In genomic region chr2:219530048-219530963, GRCh38 we compare ENCODE assay signal across 8 cellular contexts. TPM values are rescaled to one million over a fixed set of nuclear protein-coding genes. Genes with fewer than 3 reads are reported as not detected.
DNase-seq lines count a peak whose midpoint lies in the region; ATAC-seq and TF ChIP-seq lines count a peak whose summit lies in the region.

No MANE protein-coding gene starts in this region.

- peaks cover 27% of the 10 kb centered on the region for H3K4me1 ChIP-seq in HUES6 (ENCODE audit: control insufficient read depth, insufficient read depth, low read length)
- H3K4me1 ChIP-seq in naive thymus-derived CD4-positive, alpha-beta T cell (ENCODE audit: control insufficient read depth in 2 of 2, insufficient read depth in 2 of 2, low read length in 2 of 2) = peaks cover 0 to 8% of the 10 kb centered on the region in 2 donors

- H3K4me3 Mint-ChIP-seq in naive thymus-derived CD4-positive, alpha-beta T cell = no peak overlapping the region

- CTCF ChIA-PET in naive thymus-derived CD4-positive, alpha-beta T cell (lab: Charles Lee) = interaction anchor here (0.9 to 5.0 kb wide), 19 partner anchors 8 to 194 kb away, joined by 3 to 67 read pairs (median 7); partner anchors contain the start of gene GMPPA

- POLR2A ChIA-PET in naive thymus-derived CD4-positive, alpha-beta T cell (lab: Charles Lee) = interaction anchor here (1.2 to 1.4 kb wide), 2 partner anchors 35 to 128 kb away, joined by 5 to 8 read pairs; a partner anchor contains a TSS

- H3K27ac ChIP-seq in HUES6 (ENCODE audit: low read depth, low read length) = no peak overlapping the region
- no peak overlapping the region for H3K27ac ChIP-seq in naive thymus-derived CD4-positive, alpha-beta T cell (ENCODE audit: low read depth, low read length)

- no peak overlapping the region for H3K9ac ChIP-seq in HUES6 (ENCODE audit: low read length)

- H3K4me1 Mint-ChIP-seq in naive thymus-derived CD4-positive, alpha-beta T cell = peaks cover 0 to 7% (median 0%) of the 10 kb centered on the region in 7 donors

- intact Hi-C loops in naive thymus-derived CD4-positive, alpha-beta T cell (cut with micrococcal nuclease) = loop anchor here (1.0 to 2.0 kb wide), 8 partner anchors 21 to 370 kb away; partner anchors contain the start of gene NHEJ1 (in 1 of the 2)

- H3K4me3 ChIP-seq in HUES6 (ENCODE audit: low read depth, low read length) = peak overlapping the region; percentile 52
- H3K4me3 ChIP-seq in naive thymus-derived CD4-positive, alpha-beta T cell (ENCODE audit: low read length) = no peak overlapping the region

- H3K27me3 Mint-ChIP-seq in naive thymus-derived CD4-positive, alpha-beta T cell = peaks cover 53 to 65% (median 57%) of the 10 kb centered on the region in 5 donors

- H3K27me3 ChIP-seq in HUES6 (ENCODE audit: control insufficient read depth, insufficient read depth, low read length) = peaks cover 52% of the 10 kb centered on the region
- peaks cover 3 to 20% of the 10 kb centered on the region in 2 donors for H3K27me3 ChIP-seq in naive thymus-derived CD4-positive, alpha-beta T cell (ENCODE audit: control insufficient read depth in 2 of 2, insufficient read depth in 2 of 2, low read length in 2 of 2)

- H3K9me3 Mint-ChIP-seq in naive thymus-derived CD4-positive, alpha-beta T cell = no peaks in the 10 kb centered on the region

- no peaks in the 10 kb centered on the region for H3K36me3 Mint-ChIP-seq in naive thymus-derived CD4-positive, alpha-beta T cell

- DNase-seq in DMS153 treated with DMSO at 0.1 percent for 48 hours (lab: John Stamatoyannopoulos, UW; ENCODE audit: unreplicated experiment) (peak; percentile 91), OCI-M2 (lab: John Stamatoyannopoulos, UW; ENCODE audit: unreplicated experiment) (peak; percentile 44), activated T-cell treated with anti-CD3 and anti-CD28 coated beads for 4 hours (peak; percentile 80), erythroblast (lab: John Stamatoyannopoulos, UW) (peak; percentile 88 to 93)
- peak; percentile 70 to 89 (median 83) for DNase-seq in naive thymus-derived CD4-positive, alpha-beta T cell
- DNase-seq in stimulated activated CD8-positive, alpha-beta memory T cell treated with anti-CD3 and anti-CD28 coated beads, Interleukin-7, amount 100 ng/mL, for 48 hours (ENCODE audit: extremely low read depth in 1 of 2, low read depth in 1 of 2) = peak; percentile 59 to 70

- no peak overlapping the region for H3K27ac Mint-ChIP-seq in naive thymus-derived CD4-positive, alpha-beta T cell

- ATAC-seq in GM21528 (IDR thresholded peaks at IDR 0.05; ENCODE audit: low FRiP score, unreplicated experiment) = peak; percentile 67
- peak; percentile 91 for ATAC-seq in naive thymus-derived CD4-positive, alpha-beta T cell

- no peak for TF ChIP-seq POLR2A in erythroblast (IDR thresholded peaks at IDR 0.05; ENCODE audit: low read length)

- H3K36me3 ChIP-seq in HUES6 (ENCODE audit: control insufficient read depth, insufficient read depth, low read length) = no peaks in the 10 kb centered on the region
- H3K36me3 ChIP-seq in naive thymus-derived CD4-positive, alpha-beta T cell (ENCODE audit: control insufficient read depth in 2 of 3, insufficient read depth in 3 of 3, low read length in 3 of 3) = no peaks in the 10 kb centered on the region

- no peaks in the 10 kb centered on the region for H3K9me3 ChIP-seq in HUES6 (ENCODE audit: control insufficient read depth, insufficient read depth, low read depth, low read length)
- no peaks in the 10 kb centered on the region for H3K9me3 ChIP-seq in naive thymus-derived CD4-positive, alpha-beta T cell (ENCODE audit: control insufficient read depth in 2 of 3, low read length in 3 of 3)

RNA-seq across cellular contexts. Expression of gene CHPF, which starts 13.3 kb away (rescaled TPM):
- total RNA-seq in naive thymus-derived CD4-positive, alpha-beta T cell = 10 to 100 TPM in 1 of 5 experiments, 1 to 10 TPM in 4; 4.3 to 15.3 (median 5.7) TPM
- polyA plus RNA-seq in naive thymus-derived CD4-positive, alpha-beta T cell = 1 to 10 TPM; 4.1 to 7.8 TPM

RNA-seq across cellular contexts. Expression of gene TMEM198, which starts 13.5 kb away (rescaled TPM):
- under 1 TPM in 4 of 5 experiments, not detected in 1; 0.45 to 0.69 (median 0.50) TPM for total RNA-seq in naive thymus-derived CD4-positive, alpha-beta T cell
- polyA plus RNA-seq in naive thymus-derived CD4-positive, alpha-beta T cell = not detected

RNA-seq across cellular contexts. Expression of gene ASIC4, which starts 16.0 kb away (rescaled TPM):
- total RNA-seq in naive thymus-derived CD4-positive, alpha-beta T cell = under 1 TPM in 4 of 5 experiments, not detected in 1; 0.12 to 0.49 (median 0.17) TPM
- not detected for polyA plus RNA-seq in naive thymus-derived CD4-positive, alpha-beta T cell

RNA-seq across cellular contexts. Expression of gene GMPPA, which starts 31.6 kb away (rescaled TPM):
- 10 to 100 TPM; 22.4 to 58.3 (median 37.2) TPM for total RNA-seq in naive thymus-derived CD4-positive, alpha-beta T cell
- 10 to 100 TPM; 11.8 to 23.8 TPM for polyA plus RNA-seq in naive thymus-derived CD4-positive, alpha-beta T cell

RNA-seq across cellular contexts. Expression of gene OBSL1, which starts 41.0 kb away (rescaled TPM):
- total RNA-seq in naive thymus-derived CD4-positive, alpha-beta T cell = 1 to 10 TPM in 2 of 5 experiments, under 1 TPM in 1, not detected in 2; 0.19 to 7.1 (median 4.0) TPM
- not detected for polyA plus RNA-seq in naive thymus-derived CD4-positive, alpha-beta T cell
